Comparison of ENCODE assay signal across 26 cellular contexts in genomic region chr2:159551811-159552210, GRCh38.
"Had no signal": no experiment of that assay in that cellular context is flagged by ENCODE, and none has a peak within 500 bp of the region (broad histone marks: within the 10 kb centered on the region; RNA-seq: fewer than 3 reads in every experiment).

No MANE protein-coding gene starts in this region.

- H3K27me3 ChIP-seq: brain microvascular endothelial cell, esophagus muscularis mucosa, right atrium auricular region, suprapubic skin, tibial artery, upper lobe of right lung had no signal

- H3K4me1 Mint-ChIP-seq: activated CD4-positive, alpha-beta T cell treated with anti-CD3 and anti-CD28 coated beads for 36 hours; activated CD8-positive, alpha-beta memory T cell treated with anti-CD3 and anti-CD28 coated beads, Interleukin-2, amount 10 ng/mL, durations not matched to agents 7 days and 5 days; activated naive CD4-positive, alpha-beta T cell treated with anti-CD3 and anti-CD28 coated beads, Interleukin-2, amount 50 U/mL, for 24 hours had no signal

- H3K4me3 ChIP-seq: esophagus muscularis mucosa, left ventricle myocardium inferior, psoas muscle, right atrium auricular region, suprapubic skin, tibial artery, upper lobe of right lung had no signal

- H3K4me1 ChIP-seq: left ventricle myocardium inferior, parathyroid adenoma, psoas muscle, right atrium auricular region, suprapubic skin, tibial artery, upper lobe of right lung had no signal

- H3K4me3 Mint-ChIP-seq: activated B cell treated with CpG ODN at 0.5 μM for 24 hours; activated CD4-positive, alpha-beta T cell treated with anti-CD3 and anti-CD28 coated beads for 36 hours; activated CD8-positive, alpha-beta memory T cell treated with anti-CD3 and anti-CD28 coated beads, Interleukin-2, amount 10 ng/mL, durations not matched to agents 7 days and 5 days; activated CD8-positive, alpha-beta T cell treated with anti-CD3 and anti-CD28 coated beads, Interleukin-2, amount 10 ng/mL, durations not matched to agents 7 days and 5 days; activated naive CD4-positive, alpha-beta T cell treated with anti-CD3 and anti-CD28 coated beads, Interleukin-2, amount 50 U/mL, for 24 hours; activated naive CD8-positive, alpha-beta T cell treated with anti-CD3 and anti-CD28 coated beads, Interleukin-2, amount 50 U/mL, for 24 hours; dendritic cell treated with granulocyte-macrophage colony-stimulating factor and Interleukin-4, amounts not matched to agents 40 ng/mL and 50 ng/mL, for 4 days; nephron; stimulated activated naive B cell treated with anti-CD40 and anti-IgM and Interleukin-4, amounts not matched to agents 10 μg/mL and 1 μg/mL and 100 μg/mL, for 72 hours had no signal

- ATAC-seq: activated CD4-positive, alpha-beta T cell treated with anti-CD3 and anti-CD28 coated beads for 36 hours; activated CD8-positive, alpha-beta memory T cell treated with anti-CD3 and anti-CD28 coated beads, Interleukin-2, amount 10 ng/mL, durations not matched to agents 7 days and 5 days; activated CD8-positive, alpha-beta T cell treated with anti-CD3 and anti-CD28 coated beads, Interleukin-2, amount 10 ng/mL, durations not matched to agents 7 days and 5 days; activated naive CD8-positive, alpha-beta T cell treated with anti-CD3 and anti-CD28 coated beads, Interleukin-2, amount 50 U/mL, for 24 hours; psoas muscle; stimulated activated naive B cell treated with anti-CD40 and anti-IgM and Interleukin-4, amounts not matched to agents 10 μg/mL and 1 μg/mL and 100 μg/mL, for 72 hours; upper lobe of right lung had no signal

- DNase-seq: activated B cell treated with CpG ODN at 0.5 μM for 24 hours; activated CD4-positive, alpha-beta T cell treated with anti-CD3 and anti-CD28 coated beads for 36 hours; activated CD8-positive, alpha-beta memory T cell treated with anti-CD3 and anti-CD28 coated beads, Interleukin-2, amount 10 ng/mL, durations not matched to agents 7 days and 5 days; activated CD8-positive, alpha-beta T cell treated with anti-CD3 and anti-CD28 coated beads, Interleukin-2, amount 10 ng/mL, durations not matched to agents 7 days and 5 days; activated naive CD8-positive, alpha-beta T cell treated with anti-CD3 and anti-CD28 coated beads, Interleukin-2, amount 50 U/mL, for 24 hours; activated T-cell treated with anti-CD3 and anti-CD28 coated beads, Interleukin-2, amount 50 U/mL, for 48 hours; brain microvascular endothelial cell; caudate nucleus; foreskin melanocyte; islet precursor cell; left ventricle myocardium inferior; stimulated activated CD4-positive, alpha-beta T cell treated with anti-CD3 and anti-CD28 coated beads, Interleukin-15, amount 100 ng/mL, for 24 hours; stimulated activated CD4-positive, alpha-beta T cell treated with anti-CD3 and anti-CD28 coated beads, Interleukin-2, amount 100 ng/mL, for 24 hours; stimulated activated naive B cell treated with anti-CD40 and anti-IgM and Interleukin-4, amounts not matched to agents 10 μg/mL and 1 μg/mL and 100 μg/mL, for 72 hours; T-helper 2 cell; tibial artery; upper lobe of right lung had no signal

- H3K36me3 Mint-ChIP-seq: activated CD8-positive, alpha-beta memory T cell treated with anti-CD3 and anti-CD28 coated beads, Interleukin-2, amount 10 ng/mL, durations not matched to agents 7 days and 5 days; activated naive CD4-positive, alpha-beta T cell treated with anti-CD3 and anti-CD28 coated beads, Interleukin-2, amount 50 U/mL, for 24 hours; stimulated activated naive B cell treated with anti-CD40 and anti-IgM and Interleukin-4, amounts not matched to agents 10 μg/mL and 1 μg/mL and 100 μg/mL, for 72 hours had no signal

- H3K9me3 Mint-ChIP-seq: activated B cell treated with CpG ODN at 0.5 μM for 24 hours; activated naive CD4-positive, alpha-beta T cell treated with anti-CD3 and anti-CD28 coated beads, Interleukin-2, amount 50 U/mL, for 24 hours; activated naive CD8-positive, alpha-beta T cell treated with anti-CD3 and anti-CD28 coated beads, Interleukin-2, amount 50 U/mL, for 24 hours; activated T-helper 2 cell treated with anti-CD3 and anti-CD28 coated beads, Interferon-gamma antibody, Interleukin-2, Interleukin-4, amounts not matched to agents 10 μg/mL and 5 μg/mL and 100 μg/mL, durations not matched to agents 14 hours and 24 hours and 36 hours; dendritic cell treated with granulocyte-macrophage colony-stimulating factor and Interleukin-4, amounts not matched to agents 40 ng/mL and 50 ng/mL, for 4 days; nephron had no signal

- H3K9ac ChIP-seq: parathyroid adenoma had no signal

- H3K27ac ChIP-seq: brain microvascular endothelial cell, esophagus muscularis mucosa, left ventricle myocardium inferior, parathyroid adenoma, psoas muscle, right atrium auricular region, suprapubic skin, tibial artery, upper lobe of right lung had no signal

- H3K27me3 Mint-ChIP-seq: activated B cell treated with CpG ODN at 0.5 μM for 24 hours; activated CD4-positive, alpha-beta T cell treated with anti-CD3 and anti-CD28 coated beads for 36 hours; activated CD8-positive, alpha-beta memory T cell treated with anti-CD3 and anti-CD28 coated beads, Interleukin-2, amount 10 ng/mL, durations not matched to agents 7 days and 5 days; activated naive CD4-positive, alpha-beta T cell treated with anti-CD3 and anti-CD28 coated beads, Interleukin-2, amount 50 U/mL, for 24 hours; activated naive CD8-positive, alpha-beta T cell treated with anti-CD3 and anti-CD28 coated beads, Interleukin-2, amount 50 U/mL, for 24 hours; dendritic cell treated with granulocyte-macrophage colony-stimulating factor and Interleukin-4, amounts not matched to agents 40 ng/mL and 50 ng/mL, for 4 days; stimulated activated naive B cell treated with anti-CD40 and anti-IgM and Interleukin-4, amounts not matched to agents 10 μg/mL and 1 μg/mL and 100 μg/mL, for 72 hours had no signal

- H3K36me3 ChIP-seq: brain microvascular endothelial cell, esophagus muscularis mucosa, left ventricle myocardium inferior, right atrium auricular region, suprapubic skin, upper lobe of right lung had no signal

- H3K27ac Mint-ChIP-seq: activated B cell treated with CpG ODN at 0.5 μM for 24 hours; activated CD4-positive, alpha-beta T cell treated with anti-CD3 and anti-CD28 coated beads for 36 hours; activated CD8-positive, alpha-beta memory T cell treated with anti-CD3 and anti-CD28 coated beads, Interleukin-2, amount 10 ng/mL, durations not matched to agents 7 days and 5 days; activated CD8-positive, alpha-beta T cell treated with anti-CD3 and anti-CD28 coated beads, Interleukin-2, amount 10 ng/mL, durations not matched to agents 7 days and 5 days; activated naive CD4-positive, alpha-beta T cell treated with anti-CD3 and anti-CD28 coated beads, Interleukin-2, amount 50 U/mL, for 24 hours; activated naive CD8-positive, alpha-beta T cell treated with anti-CD3 and anti-CD28 coated beads, Interleukin-2, amount 50 U/mL, for 24 hours; activated T-helper 2 cell treated with anti-CD3 and anti-CD28 coated beads, Interferon-gamma antibody, Interleukin-2, Interleukin-4, amounts not matched to agents 10 μg/mL and 5 μg/mL and 100 μg/mL, durations not matched to agents 14 hours and 24 hours and 36 hours; dendritic cell treated with granulocyte-macrophage colony-stimulating factor and Interleukin-4, amounts not matched to agents 40 ng/mL and 50 ng/mL, for 4 days; nephron; stimulated activated naive B cell treated with anti-CD40 and anti-IgM and Interleukin-4, amounts not matched to agents 10 μg/mL and 1 μg/mL and 100 μg/mL, for 72 hours had no signal

- H2AFZ ChIP-seq: parathyroid adenoma had no signal

- H3K9me3 ChIP-seq: esophagus muscularis mucosa, left ventricle myocardium inferior, psoas muscle, right atrium auricular region, suprapubic skin, tibial artery, upper lobe of right lung had no signal
